ENCODE assay signal across 9 cellular contexts in genomic region chr10:8044908-8045727, GRCh38. TPM values are rescaled to one million over a fixed set of nuclear protein-coding genes. Genes with fewer than 3 reads are reported as not detected.
A peak's percentile ranks its signal among the peaks of the same experiment; 100 is the strongest.
DNase-seq lines count a peak whose midpoint lies in the region; ATAC-seq and TF ChIP-seq lines count a peak whose summit lies in the region.
"Had no signal": no experiment of that assay in that cellular context is flagged by ENCODE, and none has a peak within 500 bp of the region (broad histone marks: within the 10 kb centered on the region; RNA-seq: fewer than 3 reads in every experiment).

No MANE protein-coding gene starts in this region.

- H3K9me3 ChIP-seq in HEK293 (ENCODE audit: control insufficient read depth, insufficient read depth, low read depth, low read length) (no peaks in the 10 kb centered on the region), body of pancreas (no peaks in the 10 kb centered on the region), muscle layer of duodenum (ENCODE audit: control insufficient read depth in 1 of 2, low read length in 2 of 2) (no peaks in the 10 kb centered on the region)

- no peaks in the 10 kb centered on the region for H3K36me3 ChIP-seq in HEK293 (ENCODE audit: control insufficient read depth in 2 of 2, insufficient read depth in 1 of 2, low read length in 2 of 2)
- no peaks in the 10 kb centered on the region for H3K36me3 ChIP-seq in body of pancreas (replicated peaks in 1 of 2; ENCODE audit: insufficient read depth in 1 of 2, low read depth in 2 of 2)
- H3K36me3 ChIP-seq in muscle layer of duodenum (ENCODE audit: control insufficient read depth in 1 of 2, insufficient read depth in 2 of 2, low read length in 2 of 2), result no peaks in the 10 kb centered on the region

- TF ChIP-seq CTCF in AG10803 (conservative IDR thresholded peaks at IDR 0.05; ENCODE audit: low read length) (no peak), HEK293 (tag by site-specific recombination; IDR thresholded peaks at IDR 0.05) (no peak), body of pancreas (IDR thresholded peaks at IDR 0.05) (no peak), GM13976 (IDR thresholded peaks at IDR 0.05; ENCODE audit: borderline replicate concordance, control extremely low read depth, extremely low read depth, insufficient read depth, missing control alignments) (no peak)

- ATAC-seq in body of pancreas (peak; percentile 43), HG02623 (IDR thresholded peaks at IDR 0.05; ENCODE audit: unreplicated experiment) (no peak)
- ATAC-seq: HCT116 had no signal

- 1 to 2% methylated on average over 30 to 32 of the region's 32 CpGs for WGBS in body of pancreas, 2 donors

- H3K27me3 ChIP-seq in body of pancreas (peaks cover 5 to 79% of the 10 kb centered on the region in 2 donors), muscle layer of duodenum (ENCODE audit: low read depth, low read length) (peaks cover 86% of the 10 kb centered on the region)

- POLR2A ChIA-PET in HEK293 (lab: Yijun Ruan, JAX), result no interaction called here

- DNase-seq in AG10803 (ENCODE audit: low read depth), result no peak
- peak in 1 of 4 donors; percentile 28 for DNase-seq in body of pancreas
- DNase-seq in GM13976 (ENCODE audit: low spot score), result no peak
- DNase-seq in nucleus accumbens (lab: John Stamatoyannopoulos, UW), result no peak
- DNase-seq in T1000 (lab: John Stamatoyannopoulos, UW), result no peak

- H3K4me3 ChIP-seq in AG10803 (ENCODE audit: low read length), result peak overlapping the region; percentile 47
- peak overlapping the region; percentile 35 for H3K4me3 ChIP-seq in HEK293 (ENCODE audit: low read depth, low read length)
- H3K4me3 ChIP-seq in body of pancreas, result no peak overlapping the region
- H3K4me3 ChIP-seq in muscle layer of duodenum (ENCODE audit: low read depth in 1 of 2, low read length in 2 of 2), result peak overlapping the region; percentile 17 to 32

- CTCF ChIA-PET in HEK293 (lab: Yijun Ruan, JAX), result interaction anchor here (0.5 kb wide), 1 partner anchor 15 kb away, joined by 3 read pairs; no protein-coding TSS in a partner anchor

- intact Hi-C loops in body of pancreas (cut with DNase I), result no loop called here

- H3K4me1 ChIP-seq in HEK293 (ENCODE audit: control insufficient read depth, insufficient read depth, low read length), result peaks cover 2% of the 10 kb centered on the region; the same call in 1 of the 2 replicates
- H3K4me1 ChIP-seq in body of pancreas, result peaks cover 36% of the 10 kb centered on the region
- peaks cover 0 to 47% of the 10 kb centered on the region in 2 donors for H3K4me1 ChIP-seq in muscle layer of duodenum (ENCODE audit: control insufficient read depth in 1 of 2, insufficient read depth in 2 of 2, low read length in 2 of 2)

- TF ChIP-seq POLR2A in body of pancreas (IDR thresholded peaks at IDR 0.05), result no peak

- H3K27ac ChIP-seq in HEK293 (ENCODE audit: extremely low read depth, low read depth, low read length) (no peak overlapping the region), body of pancreas (no peak overlapping the region), muscle layer of duodenum (ENCODE audit: low read length) (no peak overlapping the region)

- in situ Hi-C loops in GM13976 (cut with MboI; ENCODE audit: low sequenced_read_pairs, unreplicated experiment), result no loop called here

TF ChIP-seq in HEK293, 187 proteins besides CTCF, POLR2A, EP300 and RAD21:
- TF ChIP-seq RBAK (tag by site-specific recombination; IDR thresholded peaks at IDR 0.05), result no peak
- no peak for TF ChIP-seq ZNF366 (tag by site-specific recombination; conservative IDR thresholded peaks at IDR 0.05)
- TF ChIP-seq ZNF792 (tag by site-specific recombination; IDR thresholded peaks at IDR 0.05), result no peak
- no peak for TF ChIP-seq ZNF19 (tag by site-specific recombination; IDR thresholded peaks at IDR 0.05; ENCODE audit: low read depth)
- TF ChIP-seq ZNF76 (tag by site-specific recombination; IDR thresholded peaks at IDR 0.05; ENCODE audit: borderline replicate concordance, low read depth), result no peak

RNA-seq across cellular contexts. Expression of gene GATA3, which starts 9.4 kb away (rescaled TPM):
- under 1 TPM; 0.26 to 0.66 TPM for total RNA-seq in body of pancreas

Comparison
In these comparisons a context has a peak if more than half of its experiments do, and no peak if none do; other contexts are left out.
1. H3K4me3 ChIP-seq: peak in AG10803 (single experiment), HEK293 (single experiment) and muscle layer of duodenum (2 of 2); none in body of pancreas (0 of 2).